Comparison of ENCODE assay signal across 29 cellular contexts in the genomic region with DNA sequence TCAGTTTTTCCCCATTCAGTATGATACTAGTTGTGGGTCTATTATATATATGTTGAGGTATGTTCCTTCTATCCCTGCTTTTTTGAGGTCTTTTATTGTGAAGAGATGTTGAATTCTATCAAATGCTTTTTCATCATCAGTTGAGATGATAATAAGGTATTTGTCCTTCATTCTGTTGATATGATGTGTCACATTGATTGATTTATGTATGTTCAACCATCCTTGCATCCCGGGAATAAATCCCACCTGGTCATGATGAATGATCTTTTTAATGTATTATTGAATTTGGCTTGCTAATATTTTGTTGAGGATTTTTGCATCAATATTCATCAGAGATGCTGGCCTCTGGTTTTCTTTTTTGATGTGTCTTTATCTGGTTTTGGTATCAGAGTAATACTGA.
"Had no signal": no experiment of that assay in that cellular context is flagged by ENCODE, and none has a peak within 500 bp of the region (broad histone marks: within the 10 kb centered on the region; RNA-seq: fewer than 3 reads in every experiment).

No MANE protein-coding gene starts in this region.

- H3K4me1 ChIP-seq: testis, thyroid gland, transverse colon, upper lobe of left lung, upper lobe of right lung, uterus had no signal

- H3K4me3 ChIP-seq: stomach, suprapubic skin, testis, thoracic aorta, thyroid gland, tibial artery, tibial nerve, transverse colon, upper lobe of left lung, upper lobe of right lung, uterus, vagina had no signal

- DNase-seq: stimulated activated CD4-positive, alpha-beta T cell treated with anti-CD3 and anti-CD28 coated beads, Interleukin-2, amount 100 ng/mL, for 48 hours; stimulated activated CD4-positive, alpha-beta T cell treated with anti-CD3 and anti-CD28 coated beads, Interleukin-4, amount 100 ng/mL, for 1 hour; stimulated activated CD4-positive, alpha-beta T cell treated with anti-CD3 and anti-CD28 coated beads, Interleukin-4, amount 100 ng/mL, for 24 hours; stimulated activated CD4-positive, alpha-beta T cell treated with anti-CD3 and anti-CD28 coated beads, Interleukin-4, amount 100 ng/mL, for 4 hours; stimulated activated CD8-positive, alpha-beta memory T cell treated with anti-CD3 and anti-CD28 coated beads, Interleukin-4, amount 100 ng/mL, for 48 hours; stimulated activated naive B cell treated with anti-CD40 and anti-IgM and Interleukin-4, amounts not matched to agents 10 μg/mL and 1 μg/mL and 100 μg/mL, for 72 hours; stimulated activated naive CD4-positive, alpha-beta T cell; stimulated activated naive CD4-positive, alpha-beta T cell treated with Interleukin-2 at 50 U/mL for 16 hours; stimulated activated naive CD8-positive, alpha-beta T cell treated with anti-CD3 and anti-CD28 coated beads, Interleukin-15, amount 100 ng/mL, for 72 hours; stimulated activated naive CD8-positive, alpha-beta T cell treated with anti-CD3 and anti-CD28 coated beads, Interleukin-15, Interleukin-2, amounts not matched to agents 100 U/mL and 50 U/mL, for 24 hours; stomach; substantia nigra; testis; thyroid gland; tibial artery; transverse colon; trophoblast cell; upper lobe of left lung; upper lobe of right lung; uterus had no signal

- H3K36me3 Mint-ChIP-seq: stimulated activated effector memory CD8-positive, alpha-beta T cell treated with anti-CD3 and anti-CD28 coated beads, Interleukin-12 subunit alpha, Interleukin-12 subunit beta, amount 100 ng/mL, for 72 hours; type B pancreatic cell had no signal

- H3K4me3 Mint-ChIP-seq: stimulated activated effector memory CD8-positive, alpha-beta T cell treated with anti-CD3 and anti-CD28 coated beads, Interleukin-12 subunit alpha, Interleukin-12 subunit beta, amount 100 ng/mL, for 72 hours; stimulated activated memory B cell treated with anti-CD40 and anti-IgM and Interleukin-4, amounts not matched to agents 10 μg/mL and 1 μg/mL and 100 μg/mL, for 72 hours; stimulated activated naive B cell treated with anti-CD40 and anti-IgM and Interleukin-4, amounts not matched to agents 10 μg/mL and 1 μg/mL and 100 μg/mL, for 72 hours; stimulated activated naive CD8-positive, alpha-beta T cell treated with anti-CD3 and anti-CD28 coated beads, Interleukin-15, amount 100 ng/mL, for 72 hours; stimulated activated naive CD8-positive, alpha-beta T cell treated with anti-CD3 and anti-CD28 coated beads, Interleukin-15, Interleukin-2, amounts not matched to agents 100 ng/mL and 50 ng/mL, for 24 hours; type B pancreatic cell had no signal

- H3K9me3 ChIP-seq: suprapubic skin, testis, thoracic aorta, thyroid gland, tibial artery, upper lobe of left lung, upper lobe of right lung, vagina had no signal

- H3K36me3 ChIP-seq: stomach, suprapubic skin, thoracic aorta, thyroid gland, tibial artery, transverse colon, upper lobe of left lung, upper lobe of right lung, uterus, vagina had no signal

- H3K27me3 ChIP-seq: stomach, suprapubic skin, testis, thyroid gland, tibial artery, tibial nerve, transverse colon, upper lobe of left lung, upper lobe of right lung, uterus, vagina had no signal

- H3K27ac Mint-ChIP-seq: stimulated activated effector memory CD8-positive, alpha-beta T cell treated with anti-CD3 and anti-CD28 coated beads, Interleukin-12 subunit alpha, Interleukin-12 subunit beta, amount 100 ng/mL, for 72 hours; stimulated activated memory B cell treated with anti-CD40 and anti-IgM and Interleukin-4, amounts not matched to agents 10 μg/mL and 1 μg/mL and 100 μg/mL, for 72 hours; stimulated activated naive B cell treated with anti-CD40 and anti-IgM and Interleukin-4, amounts not matched to agents 10 μg/mL and 1 μg/mL and 100 μg/mL, for 72 hours; stimulated activated naive CD8-positive, alpha-beta T cell treated with anti-CD3 and anti-CD28 coated beads, Interleukin-15, amount 100 ng/mL, for 72 hours; stimulated activated naive CD8-positive, alpha-beta T cell treated with anti-CD3 and anti-CD28 coated beads, Interleukin-15, Interleukin-2, amounts not matched to agents 100 ng/mL and 50 ng/mL, for 24 hours; type B pancreatic cell had no signal

- FAIRE-seq: urothelium cell line had no signal

- H3K27me3 Mint-ChIP-seq: stimulated activated memory B cell treated with anti-CD40 and anti-IgM and Interleukin-4, amounts not matched to agents 10 μg/mL and 1 μg/mL and 100 μg/mL, for 72 hours; stimulated activated naive B cell treated with anti-CD40 and anti-IgM and Interleukin-4, amounts not matched to agents 10 μg/mL and 1 μg/mL and 100 μg/mL, for 72 hours; stimulated activated naive CD8-positive, alpha-beta T cell treated with anti-CD3 and anti-CD28 coated beads, Interleukin-15, amount 100 ng/mL, for 72 hours; stimulated activated naive CD8-positive, alpha-beta T cell treated with anti-CD3 and anti-CD28 coated beads, Interleukin-15, Interleukin-2, amounts not matched to agents 100 ng/mL and 50 ng/mL, for 24 hours; type B pancreatic cell had no signal

- H3K27ac ChIP-seq: stomach, suprapubic skin, testis, thoracic aorta, thyroid gland, tibial artery, tibial nerve, transverse colon, upper lobe of left lung, upper lobe of right lung, uterus, vagina had no signal

- ATAC-seq: stimulated activated effector memory CD8-positive, alpha-beta T cell treated with anti-CD3 and anti-CD28 coated beads, Interleukin-12 subunit alpha, Interleukin-12 subunit beta, amount 100 ng/mL, for 72 hours; stimulated activated memory B cell treated with anti-CD40 and anti-IgM and Interleukin-4, amounts not matched to agents 10 μg/mL and 1 μg/mL and 100 μg/mL, for 72 hours; stimulated activated naive B cell treated with anti-CD40 and anti-IgM and Interleukin-4, amounts not matched to agents 10 μg/mL and 1 μg/mL and 100 μg/mL, for 72 hours; stimulated activated naive CD8-positive, alpha-beta T cell treated with anti-CD3 and anti-CD28 coated beads, Interleukin-15, amount 100 ng/mL, for 72 hours; stimulated activated naive CD8-positive, alpha-beta T cell treated with anti-CD3 and anti-CD28 coated beads, Interleukin-15, Interleukin-2, amounts not matched to agents 100 U/mL and 50 U/mL, for 24 hours; upper lobe of right lung had no signal

- H3K9me3 Mint-ChIP-seq: stimulated activated effector memory CD8-positive, alpha-beta T cell treated with anti-CD3 and anti-CD28 coated beads, Interleukin-12 subunit alpha, Interleukin-12 subunit beta, amount 100 ng/mL, for 72 hours had no signal
